8 cellular contexts compared by ENCODE assay signal in genomic region chr17:42016952-42017865, GRCh38. TPM values are rescaled to one million over a fixed set of nuclear protein-coding genes. Genes with fewer than 3 reads are reported as not detected.
DNase-seq lines count a peak whose midpoint lies in the region; ATAC-seq and TF ChIP-seq lines count a peak whose summit lies in the region.

TSS of gene DNAJC7 (minus strand) at chr17:42017439. CDS start at chr17:42017416, 23 bp downstream.

- peak within 1 kb of the TSS; percentile 99 for H3K9ac ChIP-seq in SK-N-SH

- H4K20me1 ChIP-seq in SK-N-SH (ENCODE audit: insufficient read depth): peaks cover 18% of the 10 kb centered on the region

- CTCF ChIA-PET in SK-N-SH (lab: Yijun Ruan, JAX): interaction anchor here (1.0 to 17.3 kb wide), 13 partner anchors 10 to 136 kb away, joined by 3 to 496 read pairs (median 5); partner anchors contain the start of genes CNP, DHX58, HSPB9 and KAT2A

- TF ChIP-seq POLR2A in NB4 (IDR thresholded peaks at IDR 0.05; ENCODE audit: extremely low read depth, insufficient read length): peak; percentile 79

- peaks cover 5 to 14% of the 10 kb centered on the region in 2 experiments for H3K36me3 ChIP-seq in SK-N-SH (replicated peaks in 1 of 2; ENCODE audit: control insufficient read depth in 1 of 2, insufficient read depth in 2 of 2, low read length in 1 of 2)

- H3K27me3 ChIP-seq in SK-N-SH (ENCODE audit: insufficient read depth): no peaks in the 10 kb centered on the region

- H3K79me2 ChIP-seq in SK-N-SH (ENCODE audit: insufficient read depth): peaks cover 76% of the 10 kb centered on the region

- peaks cover 6 to 25% of the 10 kb centered on the region in 2 experiments; a peak in 3 of 4 replicates for H3K4me1 ChIP-seq in SK-N-SH (ENCODE audit: control insufficient read depth in 1 of 2, insufficient read depth in 2 of 2, low read depth in 1 of 2, low read length in 1 of 2)

- POLR2A ChIA-PET in SK-N-SH (lab: Yijun Ruan, JAX): interaction anchor here (0.7 to 3.4 kb wide), 16 partner anchors 8 to 329 kb away, joined by 3 to 19 read pairs (median 4); partner anchors contain the start of genes CNP and ODAD4

- H3F3A ChIP-seq in SK-N-SH (replicated peaks; ENCODE audit: insufficient read depth): peaks cover 10% of the 10 kb centered on the region

- H3K9me2 ChIP-seq in SK-N-SH: no peaks in the 10 kb centered on the region

- TF ChIP-seq EP300 in SK-N-SH (IDR thresholded peaks at IDR 0.05; ENCODE audit: borderline replicate concordance in 1 of 2, low read depth in 1 of 2, low read length in 1 of 2): peak; percentile 28 to 34; a peak in 2 of 4 replicates

- TF ChIP-seq RAD21 in SK-N-SH (IDR thresholded peaks at IDR 0.05; ENCODE audit: low read length): no peak

- peak within 1 kb of the TSS; percentile 95 for H2AFZ ChIP-seq in SK-N-SH (ENCODE audit: low read depth)

- peak; percentile 58 for DNase-seq in GM04503 (ENCODE audit: low read depth)
- DNase-seq in HFF-Myc (ENCODE audit: extremely low read depth, low read depth): peak; percentile 67
- DNase-seq in NB4 (ENCODE audit: low read depth): peak; percentile 95
- DNase-seq in SK-N-SH: peak; percentile 94
- DNase-seq in activated naive CD4-positive, alpha-beta T cell treated with anti-CD3 and anti-CD28 coated beads, Interleukin-2, amount 50 U/mL, for 16 hours: peak; percentile 91
- no peak for DNase-seq in glomerular endothelial cell (ENCODE audit: extremely low read depth, low read depth, low spot score)
- peak; percentile 46 for DNase-seq in omental fat pad (ENCODE audit: low spot score)

- under 1% methylated on average over 24 of the region's 70 CpGs for WGBS in SK-N-SH (ENCODE audit: low lambda C conversion rate)

- no peaks in the 10 kb centered on the region for H3K9me3 ChIP-seq in SK-N-SH

- H3K4me2 ChIP-seq in SK-N-SH: peak within 1 kb of the TSS; percentile 89

- ATAC-seq in omental fat pad (ENCODE audit: low FRiP score): peak; percentile 92

- H3K4me3 ChIP-seq in HFF-Myc (replicated peaks; ENCODE audit: low read depth, low read length) (peak within 1 kb of the TSS; percentile 84), NB4 (ENCODE audit: low read depth, low read length) (peak within 1 kb of the TSS; percentile 75), SK-N-SH (ENCODE audit: low read depth in 2 of 2, low read length in 1 of 2) (peak within 1 kb of the TSS; percentile 83 to 98)

- peak within 1 kb of the TSS; percentile 93 to 95 for H3K27ac ChIP-seq in SK-N-SH (ENCODE audit: low read depth in 2 of 2, low read length in 1 of 2)
- H3K27ac ChIP-seq in temporal lobe (ENCODE audit: low read depth, low read length): peak within 1 kb of the TSS; percentile 86

- TF ChIP-seq CTCF in HFF-Myc (IDR thresholded peaks at IDR 0.05; ENCODE audit: low read depth, low read length, missing control alignments) (no peak), NB4 (IDR thresholded peaks at IDR 0.05; ENCODE audit: low read depth, low read length) (no peak), SK-N-SH (IDR thresholded peaks at IDR 0.05) (0 out of 2 replicates have a peak, but pooled peaks have one; percentile 9), omental fat pad (IDR thresholded peaks at IDR 0.05) (no peak)

TF ChIP-seq in SK-N-SH, 30 proteins besides CTCF, POLR2A, EP300 and RAD21 (continues in another document):
- no peak for TF ChIP-seq RCOR1 (IDR thresholded peaks at IDR 0.05; ENCODE audit: low read length)
- TF ChIP-seq MAX (IDR thresholded peaks at IDR 0.05; ENCODE audit: low read depth): peak; percentile 66
- peak; percentile 71; the same call in 1 of the 2 replicates for TF ChIP-seq REST (IDR thresholded peaks at IDR 0.05; ENCODE audit: low read depth, low read length)
- TF ChIP-seq GATA2 (CRISPR knock-in tag; IDR thresholded peaks at IDR 0.05): no peak
- TF ChIP-seq, protein P1, sequence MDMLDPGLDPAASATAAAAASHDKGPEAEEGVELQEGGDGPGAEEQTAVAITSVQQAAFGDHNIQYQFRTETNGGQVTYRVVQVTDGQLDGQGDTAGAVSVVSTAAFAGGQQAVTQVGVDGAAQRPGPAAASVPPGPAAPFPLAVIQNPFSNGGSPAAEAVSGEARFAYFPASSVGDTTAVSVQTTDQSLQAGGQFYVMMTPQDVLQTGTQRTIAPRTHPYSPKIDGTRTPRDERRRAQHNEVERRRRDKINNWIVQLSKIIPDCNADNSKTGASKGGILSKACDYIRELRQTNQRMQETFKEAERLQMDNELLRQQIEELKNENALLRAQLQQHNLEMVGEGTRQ (IDR thresholded peaks at IDR 0.05; ENCODE audit: borderline replicate concordance, low read depth, low read length): 0 out of 2 replicates have a peak, but pooled peaks have one; percentile 11
- TF ChIP-seq, protein P2, sequence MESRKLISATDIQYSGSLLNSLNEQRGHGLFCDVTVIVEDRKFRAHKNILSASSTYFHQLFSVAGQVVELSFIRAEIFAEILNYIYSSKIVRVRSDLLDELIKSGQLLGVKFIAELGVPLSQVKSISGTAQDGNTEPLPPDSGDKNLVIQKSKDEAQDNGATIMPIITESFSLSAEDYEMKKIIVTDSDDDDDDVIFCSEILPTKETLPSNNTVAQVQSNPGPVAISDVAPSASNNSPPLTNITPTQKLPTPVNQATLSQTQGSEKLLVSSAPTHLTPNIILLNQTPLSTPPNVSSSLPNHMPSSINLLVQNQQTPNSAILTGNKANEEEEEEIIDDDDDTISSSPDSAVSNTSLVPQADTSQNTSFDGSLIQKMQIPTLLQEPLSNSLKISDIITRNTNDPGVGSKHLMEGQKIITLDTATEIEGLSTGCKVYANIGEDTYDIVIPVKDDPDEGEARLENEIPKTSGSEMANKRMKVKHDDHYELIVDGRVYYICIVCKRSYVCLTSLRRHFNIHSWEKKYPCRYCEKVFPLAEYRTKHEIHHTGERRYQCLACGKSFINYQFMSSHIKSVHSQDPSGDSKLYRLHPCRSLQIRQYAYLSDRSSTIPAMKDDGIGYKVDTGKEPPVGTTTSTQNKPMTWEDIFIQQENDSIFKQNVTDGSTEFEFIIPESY (IDR thresholded peaks at IDR 0.05; ENCODE audit: borderline replicate concordance, low read depth): 0 out of 2 replicates have a peak, but pooled peaks have one; percentile 44
- TF ChIP-seq RXRA (IDR thresholded peaks at IDR 0.05; ENCODE audit: borderline replicate concordance, low read depth): no peak
- TF ChIP-seq NRF1 (IDR thresholded peaks at IDR 0.05; ENCODE audit: low read depth, low read length): 0 out of 2 replicates have a peak, but pooled peaks have one; percentile 2
- no peak for TF ChIP-seq MEF2A (IDR thresholded peaks at IDR 0.05; ENCODE audit: borderline replicate concordance, low read depth)
- no peak for TF ChIP-seq FOXM1 (IDR thresholded peaks at IDR 0.05; ENCODE audit: low read depth)
- TF ChIP-seq YY1 (IDR thresholded peaks at IDR 0.05; ENCODE audit: low read depth): peak; percentile 98
- TF ChIP-seq ELF1 (IDR thresholded peaks at IDR 0.05): peak; percentile 52
- peak; percentile 67 for TF ChIP-seq MXI1 (IDR thresholded peaks at IDR 0.05; ENCODE audit: low read depth, low read length)
- TF ChIP-seq, protein P3, sequence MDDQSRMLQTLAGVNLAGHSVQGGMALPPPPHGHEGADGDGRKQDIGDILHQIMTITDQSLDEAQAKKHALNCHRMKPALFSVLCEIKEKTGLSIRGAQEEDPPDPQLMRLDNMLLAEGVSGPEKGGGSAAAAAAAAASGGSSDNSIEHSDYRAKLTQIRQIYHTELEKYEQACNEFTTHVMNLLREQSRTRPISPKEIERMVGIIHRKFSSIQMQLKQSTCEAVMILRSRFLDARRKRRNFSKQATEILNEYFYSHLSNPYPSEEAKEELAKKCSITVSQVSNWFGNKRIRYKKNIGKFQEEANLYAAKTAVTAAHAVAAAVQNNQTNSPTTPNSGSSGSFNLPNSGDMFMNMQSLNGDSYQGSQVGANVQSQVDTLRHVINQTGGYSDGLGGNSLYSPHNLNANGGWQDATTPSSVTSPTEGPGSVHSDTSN (IDR thresholded peaks at IDR 0.05): no peak
- peak; percentile 51; the same call in 1 of the 2 replicates for TF ChIP-seq TEAD4 (IDR thresholded peaks at IDR 0.05; ENCODE audit: borderline replicate concordance, insufficient read depth)
- no peak for TF ChIP-seq SMC3 (IDR thresholded peaks at IDR 0.05; ENCODE audit: low read depth, low read length)
- peak; percentile 98 for TF ChIP-seq TAF1 (IDR thresholded peaks at IDR 0.05; ENCODE audit: borderline replicate concordance, low read depth, low read length)
- 0 out of 2 replicates have a peak, but pooled peaks have one; percentile 25 for TF ChIP-seq SIN3A (IDR thresholded peaks at IDR 0.05; ENCODE audit: borderline replicate concordance, low read depth, low read length)

RNA-seq across cellular contexts. Expression of gene DNAJC7, which starts in this region (rescaled TPM):
- 38.8 and 48.5 TPM in 2 replicates for polyA plus RNA-seq in SK-N-SH (2012; rRNA removed)
- polyA plus RNA-seq in SK-N-SH (2012; cell fraction: cytosol; rRNA removed): 63.0 and 77.9 TPM in 2 replicates
- polyA plus RNA-seq in SK-N-SH (2012; cell fraction: nucleus; rRNA removed): 24.5 and 41.2 TPM in 2 replicates
- total RNA-seq in glomerular endothelial cell: 76.2 and 77.3 TPM in 2 replicates
- total RNA-seq in omental fat pad: 10 to 100 TPM; 46.5 to 72.5 (median 70.7) TPM
- total RNA-seq in temporal lobe: 63.2 TPM
